ENCODE assay signal across 22 cellular contexts in genomic region chr2:234075947-234076346, GRCh38. TPM values are rescaled to one million over a fixed set of nuclear protein-coding genes. Genes with fewer than 3 reads are reported as not detected.
DNase-seq lines count a peak whose midpoint lies in the region; ATAC-seq, FAIRE-seq and TF ChIP-seq lines count a peak whose summit lies in the region.
"Had no signal": no experiment of that assay in that cellular context is flagged by ENCODE, and none has a peak within 500 bp of the region (broad histone marks: within the 10 kb centered on the region; RNA-seq: fewer than 3 reads in every experiment).

No MANE protein-coding gene starts in this region.

- TF ChIP-seq CTCF in nephron progenitor cell (IDR thresholded peaks at IDR 0.05) (no peak), suprapubic skin (IDR thresholded peaks at IDR 0.05) (no peak)

- no peak for ATAC-seq in effector memory CD8-positive, alpha-beta T cell (replicated peaks)
- no peak for ATAC-seq in HG03457 (IDR thresholded peaks at IDR 0.05; ENCODE audit: unreplicated experiment)
- ATAC-seq: GM12878, Panc1 had no signal

- no peak overlapping the region for H3K27ac Mint-ChIP-seq in effector memory CD8-positive, alpha-beta T cell
- H3K27ac Mint-ChIP-seq in nephron progenitor cell: peak overlapping the region; percentile 24

- H3K4me3 ChIP-seq in BLaER1 (no peak overlapping the region), suprapubic skin (no peak overlapping the region)
- H3K4me3 ChIP-seq: GM12878 had no signal

- no peaks in the 10 kb centered on the region for H3K9me3 Mint-ChIP-seq in effector memory CD8-positive, alpha-beta T cell
- peaks cover 1% of the 10 kb centered on the region for H3K9me3 Mint-ChIP-seq in nephron progenitor cell

- H3K9me3 ChIP-seq in BLaER1 (0 out of 2 replicates have a peak, but pooled peaks cover 7% of the 10 kb centered on the region), suprapubic skin (no peaks in the 10 kb centered on the region)
- H3K9me3 ChIP-seq: Caco-2 had no signal

- no peak for TF ChIP-seq EP300 in suprapubic skin (IDR thresholded peaks at IDR 0.05)

- no peak for FAIRE-seq in GM12891 (lab: Jason Lieb, UNC)
- FAIRE-seq: GM12878 had no signal

- no peaks in the 10 kb centered on the region for H3K36me3 Mint-ChIP-seq in effector memory CD8-positive, alpha-beta T cell (ENCODE audit: insufficient read depth)
- no peaks in the 10 kb centered on the region for H3K36me3 Mint-ChIP-seq in nephron progenitor cell (ENCODE audit: low read depth)
- H3K36me3 Mint-ChIP-seq: CD4-positive, alpha-beta memory T cell; IgD-negative memory B cell had no signal

- 84% methylated on average over 8 of the region's 8 CpGs for WGBS in suprapubic skin

- H3K27me3 ChIP-seq in BLaER1 (no peaks in the 10 kb centered on the region), suprapubic skin (no peaks in the 10 kb centered on the region)

- no peaks in the 10 kb centered on the region for H3K36me3 ChIP-seq in BLaER1
- H3K36me3 ChIP-seq in suprapubic skin: no peaks in the 10 kb centered on the region

- H3K4me2 ChIP-seq in BLaER1: peak overlapping the region; percentile 50

- no peaks in the 10 kb centered on the region for H4K20me1 ChIP-seq in BLaER1

- H3K27ac ChIP-seq in BLaER1: 0 out of 2 replicates have a peak overlapping the region, but pooled peaks have one; percentile 55
- no peak overlapping the region for H3K27ac ChIP-seq in suprapubic skin

- peak; percentile 47 for DNase-seq in RPMI8226
- DNase-seq in effector memory CD8-positive, alpha-beta T cell: no peak
- no peak for DNase-seq in nephron progenitor cell
- DNase-seq in GM12891 (ENCODE audit: insufficient read length, low spot score): no peak
- no peak for DNase-seq in suprapubic skin (ENCODE audit: low spot score in 2 of 2)
- DNase-seq: Caco-2, DND-41, GOT3, HCEC 1CT, MV-4-11, NCI-H1105 treated with DMSO at 0.1 percent for 48 hours, NCI-H2029 treated with DMSO at 0.1 percent for 48 hours, NCI-H226, NCI-H510A treated with DMSO at 0.1 percent for 48 hours, NCI-H748 treated with DMSO at 0.1 percent for 48 hours had no signal

- no peak for TF ChIP-seq POLR2A in GM12891 (IDR thresholded peaks at IDR 0.05; ENCODE audit: low read depth, low read length)
- TF ChIP-seq POLR2A in suprapubic skin (IDR thresholded peaks at IDR 0.05): no peak

- H3K4me1 ChIP-seq in BLaER1 (peaks cover 70% of the 10 kb centered on the region), suprapubic skin (no peaks in the 10 kb centered on the region)
- H3K4me1 ChIP-seq: Caco-2 had no signal

- H3K4me3 Mint-ChIP-seq in effector memory CD8-positive, alpha-beta T cell: peak overlapping the region; percentile 52 to 68
- no peak overlapping the region for H3K4me3 Mint-ChIP-seq in nephron progenitor cell

- H3K27me3 Mint-ChIP-seq in effector memory CD8-positive, alpha-beta T cell: no peaks in the 10 kb centered on the region
- peaks cover 7% of the 10 kb centered on the region for H3K27me3 Mint-ChIP-seq in nephron progenitor cell (ENCODE audit: low read depth, poor library complexity)
- H3K27me3 Mint-ChIP-seq: CD4-positive, alpha-beta memory T cell had no signal

- peaks cover 45 to 57% of the 10 kb centered on the region in 2 donors for H3K4me1 Mint-ChIP-seq in effector memory CD8-positive, alpha-beta T cell (ENCODE audit: low read depth in 2 of 2)
- H3K4me1 Mint-ChIP-seq in nephron progenitor cell: peaks cover 26% of the 10 kb centered on the region

- H3K9ac ChIP-seq in BLaER1: no peak overlapping the region; the same call in 1 of the 2 replicates

TF ChIP-seq in GM12891, 5 proteins besides CTCF, POLR2A, EP300 and RAD21:
- TF ChIP-seq POLR2AphosphoS5 (IDR thresholded peaks at IDR 0.05; ENCODE audit: low read depth, low read length) (no peak), POU2F2 (IDR thresholded peaks at IDR 0.05; ENCODE audit: low read depth, low read length) (no peak), SPI1 (IDR thresholded peaks at IDR 0.05; ENCODE audit: low read depth, low read length) (no peak), PAX5 (IDR thresholded peaks at IDR 0.05; ENCODE audit: insufficient read depth, low read length, severe bottlenecking) (no peak), TAF1 (IDR thresholded peaks at IDR 0.05; ENCODE audit: low read depth, low read length) (no peak)

RNA-seq across cellular contexts. Expression of gene SPP2, which starts 25.4 kb away (rescaled TPM):
- not detected for polyA plus RNA-seq in GM12891 (2012; ENCODE audit: low read depth, missing spikeins)
- not detected for total RNA-seq in suprapubic skin
- total RNA-seq: Caco-2; CD4-positive, alpha-beta memory T cell; GM12878 had no signal
- polyA plus RNA-seq: BJ; CD4-positive, alpha-beta memory T cell; GM12878; IgD-negative memory B cell had no signal
